Comparison of ENCODE assay signal across 21 cellular contexts in genomic region chr9:125377584-125378250, GRCh38.
"Had no signal": no experiment of that assay in that cellular context is flagged by ENCODE, and none has a peak within 500 bp of the region (broad histone marks: within the 10 kb centered on the region; RNA-seq: fewer than 3 reads in every experiment).

No MANE protein-coding gene starts in this region.

- H3K36me3 ChIP-seq: esophagus squamous epithelium, pancreas, stomach, thyroid gland had no signal

- ATAC-seq: effector memory CD8-positive, alpha-beta T cell; mucosa of descending colon; naive thymus-derived CD4-positive, alpha-beta T cell; sciatic nerve; stimulated activated effector memory CD8-positive, alpha-beta T cell treated with anti-CD3 and anti-CD28 coated beads, Interleukin-12 subunit alpha, Interleukin-12 subunit beta, amount 100 ng/mL, for 72 hours had no signal

- H3K4me3 ChIP-seq: esophagus squamous epithelium, lung, mucosa of descending colon, pancreas, smooth muscle cell, stomach, thyroid gland had no signal

- H3K27ac ChIP-seq: esophagus squamous epithelium, pancreas, stomach, thyroid gland had no signal

- FAIRE-seq: endometrium, keratinocyte, pancreas had no signal

- H3K9me3 ChIP-seq: esophagus squamous epithelium, mucosa of descending colon, pancreas, stomach, thyroid gland had no signal

- H3K4me2 ChIP-seq: smooth muscle cell had no signal

- DNase-seq: cerebellar nuclear complex; cortex of kidney; effector memory CD8-positive, alpha-beta T cell; erythroblast; esophagus squamous epithelium; foreskin melanocyte; mucosa of descending colon; naive thymus-derived CD4-positive, alpha-beta T cell; stimulated activated CD4-positive, alpha-beta T cell treated with anti-CD3 and anti-CD28 coated beads, Interleukin-2, amount 100 ng/mL, for 24 hours; stimulated activated CD4-positive, alpha-beta T cell treated with anti-CD3 and anti-CD28 coated beads, Interleukin-4, amount 100 ng/mL, for 24 hours; stimulated activated naive CD4-positive, alpha-beta T cell treated with Interleukin-2 at 50 U/mL for 16 hours; stomach; thyroid gland; trophoblast cell had no signal

- H3K27me3 ChIP-seq: pancreas, thyroid gland had no signal
